8 cellular contexts compared by ENCODE assay signal in genomic region chr2:20650412-20650879, GRCh38. TPM values are rescaled to one million over a fixed set of nuclear protein-coding genes. Genes with fewer than 3 reads are reported as not detected.
A peak's percentile ranks its signal among the peaks of the same experiment; 100 is the strongest.
DNase-seq lines count a peak whose midpoint lies in the region; ATAC-seq and TF ChIP-seq lines count a peak whose summit lies in the region.

No MANE protein-coding gene starts in this region.

- H3K36me3 Mint-ChIP-seq in IgD-negative memory B cell (peaks cover 4% of the 10 kb centered on the region), naive B cell (peaks cover 0 to 7% of the 10 kb centered on the region in 2 donors)

- H3K27me3 Mint-ChIP-seq in IgD-negative memory B cell = peaks cover 2% of the 10 kb centered on the region
- H3K27me3 Mint-ChIP-seq in naive B cell = peaks cover 6 to 21% (median 9%) of the 10 kb centered on the region in 3 donors

- H3K4me3 ChIP-seq in WI38 (ENCODE audit: low read depth, low read length) = peak overlapping the region; percentile 89

- DNase-seq in COLO829 (ENCODE audit: low spot score) (peak; percentile 30), fibroblast of gingiva (ENCODE audit: low read depth) (peak; percentile 52), naive B cell (no peak)

- H3K4me1 Mint-ChIP-seq in IgD-negative memory B cell = peaks cover 35 to 39% (median 36%) of the 10 kb centered on the region in 3 donors
- peaks cover 46 to 50% (median 47%) of the 10 kb centered on the region in 3 donors for H3K4me1 Mint-ChIP-seq in naive B cell

- H3K4me3 Mint-ChIP-seq in IgD-negative memory B cell (peak overlapping the region; percentile 71 to 96 (median 88)), naive B cell (peak overlapping the region; percentile 82 to 94 (median 90))

- 0 out of 2 replicates have a peak, but pooled peaks have one; percentile 5 for TF ChIP-seq CTCF in WI38 (IDR thresholded peaks at IDR 0.05; ENCODE audit: low read depth, low read length)

- ATAC-seq in GM19328 (IDR thresholded peaks at IDR 0.05; ENCODE audit: unreplicated experiment) (peak; percentile 2), naive B cell (ENCODE audit: low read depth in 2 of 2) (peak; percentile 8 to 15), HG03095 (IDR thresholded peaks at IDR 0.05; ENCODE audit: unreplicated experiment) (no peak), HG03469 (IDR thresholded peaks at IDR 0.05; ENCODE audit: unreplicated experiment) (no peak)

- peak overlapping the region; percentile 84 to 91 (median 87) for H3K27ac Mint-ChIP-seq in IgD-negative memory B cell
- peak overlapping the region; percentile 93 to 100 (median 97) for H3K27ac Mint-ChIP-seq in naive B cell

- H3K9me3 Mint-ChIP-seq in IgD-negative memory B cell (no peaks in the 10 kb centered on the region), naive B cell (no peaks in the 10 kb centered on the region)

RNA-seq across cellular contexts. Expression of gene HS1BP3, which starts 0.5 kb away (rescaled TPM):
- polyA plus RNA-seq in IgD-negative memory B cell (27.3 TPM), naive B cell (ENCODE audit: low read depth in 6 of 6) (10 to 100 TPM; 10.8 to 23.3 (median 16.0) TPM)

RNA-seq across cellular contexts. Expression of gene GDF7, which starts 16.5 kb away (rescaled TPM):
- polyA plus RNA-seq in IgD-negative memory B cell = 0.74 TPM
- polyA plus RNA-seq in naive B cell (ENCODE audit: low read depth in 6 of 6) = under 1 TPM in 5 of 6 donors, not detected in 1; 0.17 to 0.77 (median 0.34) TPM

Comparison
In these comparisons a context has a peak if more than half of its experiments do, and no peak if none do; other contexts are left out.
1. ATAC-seq: peak in GM19328 (single experiment) and naive B cell (2 of 2); none in HG03095 (single experiment) and HG03469 (single experiment).